Comparison of ENCODE assay signal across 26 cellular contexts in the genomic region with DNA sequence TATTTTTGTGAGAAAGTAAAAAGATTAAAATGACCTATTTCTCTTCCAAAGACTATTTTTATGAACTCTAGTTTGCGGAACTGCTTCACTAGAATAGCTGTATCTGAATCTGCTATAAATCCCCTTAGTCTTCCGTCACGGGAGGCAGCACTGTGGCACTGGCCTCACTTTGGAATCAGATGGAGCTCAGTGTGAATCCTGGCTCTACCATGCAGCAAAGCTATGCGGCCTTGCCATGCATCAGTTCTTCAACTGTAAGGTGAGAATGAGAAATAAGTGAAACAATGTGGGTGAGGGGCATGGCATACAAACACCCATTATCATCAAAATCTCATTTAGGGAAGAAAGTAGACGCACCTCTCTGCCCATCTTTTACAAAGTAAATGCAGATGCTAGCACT. TPM values are rescaled to one million over a fixed set of nuclear protein-coding genes. Genes with fewer than 3 reads are reported as not detected.
"Had no signal": no experiment of that assay in that cellular context is flagged by ENCODE, and none has a peak within 500 bp of the region (broad histone marks: within the 10 kb centered on the region; RNA-seq: fewer than 3 reads in every experiment).

No MANE protein-coding gene starts in this region.

- FAIRE-seq: endothelial cell of umbilical vein had no signal

- H3K27me3 Mint-ChIP-seq: activated CD4-positive, alpha-beta T cell treated with anti-CD3 and anti-CD28 coated beads, Interleukin-2, amount 10 ng/mL, durations not matched to agents 7 days and 5 days; activated CD8-positive, alpha-beta memory T cell treated with anti-CD3 and anti-CD28 coated beads, Interleukin-2, amount 10 ng/mL, durations not matched to agents 7 days and 5 days; activated CD8-positive, alpha-beta T cell treated with anti-CD3 and anti-CD28 coated beads for 36 hours; activated naive CD4-positive, alpha-beta T cell treated with anti-CD3 and anti-CD28 coated beads, Interleukin-2, amount 50 U/mL, for 24 hours; effector memory CD8-positive, alpha-beta T cell; naive thymus-derived CD4-positive, alpha-beta T cell; T-cell had no signal

- H3K4me1 ChIP-seq: left lung, suprapubic skin, vagina had no signal

- ATAC-seq: activated CD8-positive, alpha-beta memory T cell treated with anti-CD3 and anti-CD28 coated beads, Interleukin-2, amount 10 ng/mL, durations not matched to agents 7 days and 5 days; activated CD8-positive, alpha-beta T cell treated with anti-CD3 and anti-CD28 coated beads for 36 hours; effector memory CD8-positive, alpha-beta T cell; esophagus mucosa; left lung; naive thymus-derived CD4-positive, alpha-beta T cell; psoas muscle; stimulated activated naive CD8-positive, alpha-beta T cell treated with anti-CD3 and anti-CD28 coated beads, Interleukin-15, Interleukin-2, amounts not matched to agents 100 U/mL and 50 U/mL, for 24 hours; T-cell had no signal

- H3K4me1 Mint-ChIP-seq: activated CD4-positive, alpha-beta T cell treated with anti-CD3 and anti-CD28 coated beads, Interleukin-2, amount 10 ng/mL, durations not matched to agents 7 days and 5 days; T-cell had no signal

- DNase-seq: activated CD4-positive, alpha-beta T cell treated with anti-CD3 and anti-CD28 coated beads, Interleukin-2, amount 10 ng/mL, durations not matched to agents 7 days and 5 days; activated CD8-positive, alpha-beta memory T cell treated with anti-CD3 and anti-CD28 coated beads, Interleukin-2, amount 10 ng/mL, durations not matched to agents 7 days and 5 days; activated CD8-positive, alpha-beta T cell treated with anti-CD3 and anti-CD28 coated beads for 36 hours; activated effector memory CD4-positive, alpha-beta T cell treated with anti-CD3 and anti-CD28 coated beads, Interleukin-2, amount 50 U/mL, for 16 hours; activated T-cell treated with anti-CD3 and anti-CD28 coated beads for 4 hours; amniotic stem cell; effector memory CD8-positive, alpha-beta T cell; foreskin melanocyte; immature natural killer cell; left lung; naive thymus-derived CD4-positive, alpha-beta T cell; psoas muscle; stimulated activated CD4-positive, alpha-beta T cell treated with anti-CD3 and anti-CD28 coated beads, Interleukin-12 subunit alpha, Interleukin-12 subunit beta, amount 100 ng/mL, for 4 hours; stimulated activated CD4-positive, alpha-beta T cell treated with anti-CD3 and anti-CD28 coated beads, Interleukin-4, amount 100 ng/mL, for 4 hours; stimulated activated naive CD8-positive, alpha-beta T cell treated with anti-CD3 and anti-CD28 coated beads, Interleukin-15, Interleukin-2, amounts not matched to agents 100 U/mL and 50 U/mL, for 24 hours; T-cell; transverse colon had no signal

- H3K27ac ChIP-seq: cardiac muscle cell, left lung, psoas muscle, right atrium auricular region, suprapubic skin, transverse colon, vagina had no signal

- H3K27me3 ChIP-seq: cardiac muscle cell, left lung, right atrium auricular region, suprapubic skin, transverse colon, vagina had no signal

- H3K4me3 Mint-ChIP-seq: activated CD4-positive, alpha-beta T cell treated with anti-CD3 and anti-CD28 coated beads, Interleukin-2, amount 10 ng/mL, durations not matched to agents 7 days and 5 days; activated CD8-positive, alpha-beta memory T cell treated with anti-CD3 and anti-CD28 coated beads, Interleukin-2, amount 10 ng/mL, durations not matched to agents 7 days and 5 days; activated CD8-positive, alpha-beta T cell treated with anti-CD3 and anti-CD28 coated beads for 36 hours; activated naive CD4-positive, alpha-beta T cell treated with anti-CD3 and anti-CD28 coated beads, Interleukin-2, amount 50 U/mL, for 24 hours; effector memory CD8-positive, alpha-beta T cell; immature natural killer cell; naive thymus-derived CD4-positive, alpha-beta T cell; T-cell; T-helper 2 cell treated with Interferon-gamma antibody and Interleukin-4, amounts not matched to agents 5 μg/mL and 100 μg/mL, for 36 hours had no signal

- H3K27ac Mint-ChIP-seq: activated CD8-positive, alpha-beta memory T cell treated with anti-CD3 and anti-CD28 coated beads, Interleukin-2, amount 10 ng/mL, durations not matched to agents 7 days and 5 days; activated CD8-positive, alpha-beta T cell treated with anti-CD3 and anti-CD28 coated beads for 36 hours; activated naive CD4-positive, alpha-beta T cell treated with anti-CD3 and anti-CD28 coated beads, Interleukin-2, amount 50 U/mL, for 24 hours; T-cell; T-helper 2 cell treated with Interferon-gamma antibody and Interleukin-4, amounts not matched to agents 5 μg/mL and 100 μg/mL, for 36 hours had no signal

- H3K9me3 Mint-ChIP-seq: activated CD4-positive, alpha-beta T cell treated with anti-CD3 and anti-CD28 coated beads, Interleukin-2, amount 10 ng/mL, durations not matched to agents 7 days and 5 days; activated CD8-positive, alpha-beta T cell treated with anti-CD3 and anti-CD28 coated beads for 36 hours; activated naive CD4-positive, alpha-beta T cell treated with anti-CD3 and anti-CD28 coated beads, Interleukin-2, amount 50 U/mL, for 24 hours; effector memory CD8-positive, alpha-beta T cell; immature natural killer cell; naive thymus-derived CD4-positive, alpha-beta T cell; T-cell; T-helper 2 cell treated with Interferon-gamma antibody and Interleukin-4, amounts not matched to agents 5 μg/mL and 100 μg/mL, for 36 hours had no signal

- H3K4me3 ChIP-seq: cardiac muscle cell, left lung, lung, psoas muscle, right atrium auricular region, suprapubic skin, transverse colon, vagina had no signal

- H3K9me3 ChIP-seq: left lung, psoas muscle, right atrium auricular region, suprapubic skin, transverse colon, vagina had no signal

RNA-seq across cellular contexts. Expression of a gene that starts 27.5 kb away (rescaled TPM):
- polyA plus RNA-seq: immature natural killer cell; naive thymus-derived CD4-positive, alpha-beta T cell had no signal
